ENCODE assay signal across 15 cellular contexts in the genomic region with DNA sequence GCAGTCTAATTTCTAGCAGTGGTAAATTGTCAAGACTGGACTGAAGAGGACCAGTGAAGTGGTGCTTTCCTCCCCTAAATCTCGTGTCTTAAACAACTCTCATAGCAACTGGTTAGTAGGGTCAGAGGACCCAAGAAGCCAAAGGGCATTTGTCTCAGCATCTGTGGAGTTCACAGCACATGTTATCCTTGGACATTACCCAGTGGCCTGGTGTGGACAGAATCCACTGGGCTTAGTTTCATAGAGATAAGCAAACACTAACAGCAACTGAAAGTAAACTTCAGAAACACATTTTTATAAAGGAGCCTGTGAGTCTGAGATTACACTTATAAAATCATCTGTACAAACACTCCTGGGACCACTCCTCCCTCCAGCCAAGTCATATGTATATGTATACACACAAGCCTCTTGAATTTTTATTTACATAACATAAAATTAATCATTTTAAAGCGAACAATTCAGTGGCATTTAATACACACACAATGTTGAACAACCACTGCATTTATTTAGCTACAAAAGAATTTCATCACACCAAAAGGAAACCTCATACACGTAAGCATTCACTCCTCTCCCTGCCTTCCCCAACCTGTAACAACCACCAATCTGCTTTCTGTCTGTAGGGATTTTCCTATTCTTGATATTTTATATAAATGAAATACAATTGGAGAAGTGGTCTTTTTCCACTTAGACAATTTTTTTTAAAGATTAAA.
DNase-seq lines count a peak whose midpoint lies in the region; ATAC-seq and TF ChIP-seq lines count a peak whose summit lies in the region.
"Had no signal": no experiment of that assay in that cellular context is flagged by ENCODE, and none has a peak within 500 bp of the region (broad histone marks: within the 10 kb centered on the region; RNA-seq: fewer than 3 reads in every experiment).

No MANE protein-coding gene starts in this region.

- intact Hi-C loops in right cardiac atrium (cut with DNase I) (loop anchor here (5.0 to 10.0 kb wide), 3 partner anchors 68 to 73 kb away; no protein-coding TSS in a partner anchor), prostate gland (cut with DNase I) (loop anchor here (5.0 to 10.0 kb wide), 5 partner anchors 73 to 2000 kb away; partner anchors contain the start of gene TLE1)

- H3K9ac ChIP-seq in adipocyte (ENCODE audit: low read length) = no peak overlapping the region

- no peaks in the 10 kb centered on the region for H3K4me1 Mint-ChIP-seq in activated T-cell treated with anti-CD3 and anti-CD28 coated beads, Interleukin-2, amount 50 U/mL, for 24 hours (ENCODE audit: low read depth)
- H3K4me1 Mint-ChIP-seq: activated CD8-positive, alpha-beta memory T cell treated with anti-CD3 and anti-CD28 coated beads, Interleukin-2, amount 10 ng/mL, durations not matched to agents 7 days and 5 days; activated naive CD8-positive, alpha-beta T cell treated with anti-CD3 and anti-CD28 coated beads, Interleukin-2, amount 10 ng/mL, durations not matched to agents 7 days and 5 days; CD14-positive monocyte had no signal

- H3K9me3 Mint-ChIP-seq in activated T-cell treated with anti-CD3 and anti-CD28 coated beads, Interleukin-2, amount 50 U/mL, for 24 hours = no peaks in the 10 kb centered on the region
- H3K9me3 Mint-ChIP-seq: activated naive CD8-positive, alpha-beta T cell treated with anti-CD3 and anti-CD28 coated beads, Interleukin-2, amount 10 ng/mL, durations not matched to agents 7 days and 5 days; CD14-positive monocyte had no signal

- 50% methylated on average over 3 of the region's 3 CpGs for WGBS in right cardiac atrium
- WGBS in prostate gland = 39% methylated on average over 3 of the region's 3 CpGs

- H3K27ac Mint-ChIP-seq in activated T-cell treated with anti-CD3 and anti-CD28 coated beads, Interleukin-2, amount 50 U/mL, for 24 hours = no peak overlapping the region
- H3K27ac Mint-ChIP-seq: activated CD8-positive, alpha-beta memory T cell treated with anti-CD3 and anti-CD28 coated beads, Interleukin-2, amount 10 ng/mL, durations not matched to agents 7 days and 5 days; activated naive CD8-positive, alpha-beta T cell treated with anti-CD3 and anti-CD28 coated beads, Interleukin-2, amount 10 ng/mL, durations not matched to agents 7 days and 5 days; CD14-positive monocyte had no signal

- H3K4me3 Mint-ChIP-seq in activated T-cell treated with anti-CD3 and anti-CD28 coated beads, Interleukin-2, amount 50 U/mL, for 24 hours = no peak overlapping the region
- H3K4me3 Mint-ChIP-seq: activated CD8-positive, alpha-beta memory T cell treated with anti-CD3 and anti-CD28 coated beads, Interleukin-2, amount 10 ng/mL, durations not matched to agents 7 days and 5 days; activated naive CD8-positive, alpha-beta T cell treated with anti-CD3 and anti-CD28 coated beads, Interleukin-2, amount 10 ng/mL, durations not matched to agents 7 days and 5 days; CD14-positive monocyte had no signal

- H3K27me3 Mint-ChIP-seq in activated T-cell treated with anti-CD3 and anti-CD28 coated beads, Interleukin-2, amount 50 U/mL, for 24 hours = no peaks in the 10 kb centered on the region
- H3K27me3 Mint-ChIP-seq: activated CD8-positive, alpha-beta memory T cell treated with anti-CD3 and anti-CD28 coated beads, Interleukin-2, amount 10 ng/mL, durations not matched to agents 7 days and 5 days; activated naive CD8-positive, alpha-beta T cell treated with anti-CD3 and anti-CD28 coated beads, Interleukin-2, amount 10 ng/mL, durations not matched to agents 7 days and 5 days had no signal

- H3K4me3 ChIP-seq in LNCaP clone FGC (ENCODE audit: low read depth, low read length) (no peak overlapping the region), adipocyte (ENCODE audit: low read length) (no peak overlapping the region), right cardiac atrium (ENCODE audit: low read length) (no peak overlapping the region), prostate gland (no peak overlapping the region)
- H3K4me3 ChIP-seq: uterus had no signal

- peak; percentile 86 for DNase-seq in LNCaP clone FGC (ENCODE audit: low read depth)
- peak; percentile 47 for DNase-seq in adipocyte (ENCODE audit: low read depth)
- peak in 2 of 3 donors; percentile 36 to 38 for DNase-seq in right cardiac atrium
- DNase-seq in prostate gland (ENCODE audit: low spot score) = peak; percentile 17
- DNase-seq in activated T-cell treated with anti-CD3 and anti-CD28 coated beads, Interleukin-2, amount 50 U/mL, for 24 hours = no peak
- no peak for DNase-seq in SHP77 treated with DMSO at 0.1 percent for 48 hours (lab: John Stamatoyannopoulos, UW)
- DNase-seq: activated CD4-positive, CD25-positive, alpha-beta regulatory T cell; activated CD8-positive, alpha-beta memory T cell treated with anti-CD3 and anti-CD28 coated beads, Interleukin-2, amount 10 ng/mL, durations not matched to agents 7 days and 5 days; activated naive CD8-positive, alpha-beta T cell treated with anti-CD3 and anti-CD28 coated beads, Interleukin-2, amount 10 ng/mL, durations not matched to agents 7 days and 5 days; cortex of kidney; NCI-H2227 treated with DMSO at 0.1 percent for 48 hours; stimulated activated CD4-positive, alpha-beta T cell treated with anti-CD3 and anti-CD28 coated beads, Interleukin-4, amount 100 ng/mL, for 1 hour; uterus had no signal

- H3K9me3 ChIP-seq in adipocyte (ENCODE audit: control insufficient read depth, low read length) (no peaks in the 10 kb centered on the region), right cardiac atrium (ENCODE audit: control insufficient read depth, low read length) (no peaks in the 10 kb centered on the region), prostate gland (no peaks in the 10 kb centered on the region)
- H3K9me3 ChIP-seq: uterus had no signal

- ATAC-seq in right cardiac atrium (peak; percentile 84 to 88), GM21390 (IDR thresholded peaks at IDR 0.05; ENCODE audit: unreplicated experiment) (no peak)
- ATAC-seq: activated CD8-positive, alpha-beta memory T cell treated with anti-CD3 and anti-CD28 coated beads, Interleukin-2, amount 10 ng/mL, durations not matched to agents 7 days and 5 days had no signal

- H3K4me1 ChIP-seq in adipocyte (ENCODE audit: control insufficient read depth, insufficient read depth, low read length) = peaks cover 10% of the 10 kb centered on the region
- H3K4me1 ChIP-seq in right cardiac atrium (ENCODE audit: control insufficient read depth, insufficient read depth, low read length) = no peaks in the 10 kb centered on the region
- H3K4me1 ChIP-seq in prostate gland (replicated peaks) = peaks cover 5% of the 10 kb centered on the region

- no peak for TF ChIP-seq CTCF in LNCaP clone FGC (IDR thresholded peaks at IDR 0.05; ENCODE audit: control insufficient read depth, extremely low read depth, insufficient read depth)
- TF ChIP-seq CTCF in prostate gland (IDR thresholded peaks at IDR 0.05) = no peak

- H3K27ac ChIP-seq in right cardiac atrium (ENCODE audit: low read length) (no peak overlapping the region), prostate gland (no peak overlapping the region)
- H3K27ac ChIP-seq: uterus had no signal

- H3K36me3 ChIP-seq in adipocyte (ENCODE audit: control insufficient read depth, insufficient read depth, low read length, severe bottlenecking) (no peaks in the 10 kb centered on the region), prostate gland (no peaks in the 10 kb centered on the region)
- H3K36me3 ChIP-seq: uterus had no signal

- peaks cover 17% of the 10 kb centered on the region for H3K27me3 ChIP-seq in adipocyte (replicated peaks; ENCODE audit: control insufficient read depth, insufficient read depth, low read length)
- H3K27me3 ChIP-seq in right cardiac atrium (ENCODE audit: control insufficient read depth, insufficient read depth) = peaks cover 2% of the 10 kb centered on the region
- no peaks in the 10 kb centered on the region for H3K27me3 ChIP-seq in prostate gland (replicated peaks; ENCODE audit: insufficient read depth)
- H3K27me3 ChIP-seq: uterus had no signal

- TF ChIP-seq POLR2A in prostate gland (IDR thresholded peaks at IDR 0.05) = no peak

- H3K36me3 Mint-ChIP-seq in activated T-cell treated with anti-CD3 and anti-CD28 coated beads, Interleukin-2, amount 50 U/mL, for 24 hours (ENCODE audit: low read depth) = no peaks in the 10 kb centered on the region
- H3K36me3 Mint-ChIP-seq: activated CD8-positive, alpha-beta memory T cell treated with anti-CD3 and anti-CD28 coated beads, Interleukin-2, amount 10 ng/mL, durations not matched to agents 7 days and 5 days; activated naive CD8-positive, alpha-beta T cell treated with anti-CD3 and anti-CD28 coated beads, Interleukin-2, amount 10 ng/mL, durations not matched to agents 7 days and 5 days; CD14-positive monocyte had no signal

Comparison
In these comparisons a context has a peak if more than half of its experiments do, and no peak if none do; other contexts are left out.
1. DNase-seq: peak in LNCaP clone FGC (single experiment), adipocyte (single experiment), right cardiac atrium (2 of 3) and prostate gland (single experiment); none in activated T-cell treated with anti-CD3 and anti-CD28 coated beads, Interleukin-2, amount 50 U/mL, for 24 hours (single experiment) and SHP77 treated with DMSO at 0.1 percent for 48 hours (single experiment).